Comparison of ENCODE assay signal across 20 cellular contexts in genomic region chr1:44999232-44999631, GRCh38. TPM values are rescaled to one million over a fixed set of nuclear protein-coding genes. Genes with fewer than 3 reads are reported as not detected.
DNase-seq lines count a peak whose midpoint lies in the region; ATAC-seq, FAIRE-seq and TF ChIP-seq lines count a peak whose summit lies in the region.
"Had no signal": no experiment of that assay in that cellular context is flagged by ENCODE, and none has a peak within 500 bp of the region (broad histone marks: within the 10 kb centered on the region; RNA-seq: fewer than 3 reads in every experiment).

No MANE protein-coding gene starts in this region.

- intact Hi-C loops in sigmoid colon (cut with DNase I): no loop called here

- no peaks in the 10 kb centered on the region for H3K4me1 Mint-ChIP-seq in neural crest cell

- no peaks in the 10 kb centered on the region for H3K27me3 Mint-ChIP-seq in neural crest cell (ENCODE audit: low read depth)
- H3K27me3 Mint-ChIP-seq: CD4-positive, alpha-beta memory T cell had no signal

- H3K36me3 ChIP-seq in sigmoid colon: peaks cover 1 to 26% (median 20%) of the 10 kb centered on the region in 4 donors

- no peak overlapping the region for H3K4me3 Mint-ChIP-seq in neural crest cell
- H3K4me3 Mint-ChIP-seq: CD4-positive, alpha-beta memory T cell had no signal

- no peaks in the 10 kb centered on the region for H3K4me1 ChIP-seq in sigmoid colon

- peak overlapping the region; percentile 43 for H3K27ac Mint-ChIP-seq in neural crest cell (ENCODE audit: unreplicated experiment)

- TF ChIP-seq EP300 in sigmoid colon (IDR thresholded peaks at IDR 0.05): no peak

- H3K27me3 ChIP-seq in sigmoid colon: no peaks in the 10 kb centered on the region

- no peak for TF ChIP-seq CTCF in D721Med (IDR thresholded peaks at IDR 0.05; ENCODE audit: insufficient read depth, missing control alignments)
- TF ChIP-seq CTCF in neural crest cell (conservative IDR thresholded peaks at IDR 0.05): no peak
- TF ChIP-seq CTCF in sigmoid colon (IDR thresholded peaks at IDR 0.05): no peak

- peaks cover 9% of the 10 kb centered on the region for H3K36me3 Mint-ChIP-seq in neural crest cell (ENCODE audit: low read depth)

- H3K9me3 Mint-ChIP-seq in neural crest cell: no peaks in the 10 kb centered on the region

- WGBS in sigmoid colon, 2 donors: 87 to 88% methylated on average over 3 of the region's 3 CpGs

- peak; percentile 58 for DNase-seq in D341Med (ENCODE audit: low spot score)
- DNase-seq in D721Med (ENCODE audit: insufficient read length, low spot score): peak; percentile 67
- peak; percentile 87 for DNase-seq in NCI-H82 (lab: John Stamatoyannopoulos, UW)
- no peak for DNase-seq in neural crest cell (ENCODE audit: low read depth, low spot score)
- DNase-seq in sigmoid colon: no peak
- DNase-seq in iPS-NIHi7 (ENCODE audit: extremely low spot score): no peak
- DNase-seq: C1 segment of cervical spinal cord; Calu3; CD4-positive, alpha-beta memory T cell; COR-L47; DMS 273 treated with DMSO at 0.1 percent for 48 hours; DMS79; EL; GDM1; GM23248; H7; HCEC 1CT had no signal

- H3K9me3 ChIP-seq in sigmoid colon: no peaks in the 10 kb centered on the region

- H3K27ac ChIP-seq in sigmoid colon: no peak overlapping the region
- H3K27ac ChIP-seq: GM23248 had no signal

- ATAC-seq in GM21367 (IDR thresholded peaks at IDR 0.05; ENCODE audit: unreplicated experiment): no peak
- ATAC-seq: GM12878 had no signal

- no peak for TF ChIP-seq POLR2A in sigmoid colon (IDR thresholded peaks at IDR 0.05)

- no peak overlapping the region for H3K4me3 ChIP-seq in sigmoid colon
- H3K4me3 ChIP-seq: GM12878, GM23248 had no signal

- peak; percentile 84 for FAIRE-seq in D721Med (lab: Jason Lieb, UNC)
- FAIRE-seq: GM12878, H1 had no signal

RNA-seq across cellular contexts. Expression of gene HECTD3, which starts 11.9 kb away (rescaled TPM):
- total RNA-seq in neural crest cell (26.8 and 29.3 TPM in 2 replicates), sigmoid colon (10 to 100 TPM; 23.9 to 45.7 (median 26.0) TPM)
- polyA plus RNA-seq in sigmoid colon: 10 to 100 TPM; 56.5 to 74.2 (median 67.4) TPM

RNA-seq across cellular contexts. Expression of gene UROD, which starts 12.8 kb away (rescaled TPM):
- total RNA-seq in neural crest cell: 76.1 and 77.4 TPM in 2 replicates
- 10 to 100 TPM; 65.6 to 99.2 (median 89.1) TPM for total RNA-seq in sigmoid colon
- 10 to 100 TPM; 58.5 to 73.8 (median 70.3) TPM for polyA plus RNA-seq in sigmoid colon

RNA-seq across cellular contexts. Expression of gene EIF2B3, which starts 12.8 kb away (rescaled TPM):
- total RNA-seq in neural crest cell (29.2 and 30.8 TPM in 2 replicates), sigmoid colon (10 to 100 TPM; 15.1 to 33.2 (median 25.8) TPM)
- polyA plus RNA-seq in sigmoid colon: 10 to 100 TPM in 1 of 3 donors, 1 to 10 TPM in 2; 7.8 to 16.1 (median 9.5) TPM

Comparison
In these comparisons a context has a peak if more than half of its experiments do, and no peak if none do; other contexts are left out.
1. DNase-seq: peak in D341Med (single experiment), D721Med (single experiment) and NCI-H82 (single experiment); none in neural crest cell (single experiment), sigmoid colon (single experiment) and iPS-NIHi7 (single experiment).